ENCODE assay signal across 8 cellular contexts in the genomic region with DNA sequence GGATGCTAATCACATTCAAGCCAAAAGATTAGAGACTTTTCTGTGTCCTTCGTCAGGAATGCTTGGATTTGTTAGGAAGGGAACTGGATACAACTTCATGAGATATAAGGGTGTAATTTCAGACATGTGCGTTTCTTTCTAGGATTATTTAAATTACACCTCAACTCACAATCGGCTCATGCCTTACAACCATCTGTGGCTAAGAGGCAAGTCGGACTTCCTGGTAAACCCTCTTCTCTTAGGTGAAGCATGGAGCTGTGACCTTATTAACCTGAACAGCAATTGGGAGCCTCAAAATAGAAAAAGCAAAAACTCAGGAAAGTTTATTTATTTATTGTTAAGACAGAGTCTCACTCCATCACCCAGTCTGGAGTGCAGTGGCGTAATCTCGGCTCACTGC.
DNase-seq lines count a peak whose midpoint lies in the region; ATAC-seq, FAIRE-seq and TF ChIP-seq lines count a peak whose summit lies in the region.

No MANE protein-coding gene starts in this region.

- H3K4me3 ChIP-seq in A549 (peak overlapping the region; percentile 47), HFF-Myc (replicated peaks; ENCODE audit: low read depth, low read length) (peak overlapping the region; percentile 47)

- DNase-seq in A549 (ENCODE audit: low read depth in 1 of 2, low spot score in 1 of 2): no peak
- no peak for DNase-seq in HFF-Myc (ENCODE audit: extremely low read depth, low read depth)
- no peak for DNase-seq in mesothelial cell of epicardium (ENCODE audit: low spot score in 2 of 2, unreplicated experiment in 2 of 2)
- no peak for DNase-seq in SKM-1 (lab: John Stamatoyannopoulos, UW; ENCODE audit: unreplicated experiment)
- no peak for DNase-seq in dermis blood vessel endothelial cell
- no peak for DNase-seq in DMS153 treated with DMSO at 0.1 percent for 48 hours (lab: John Stamatoyannopoulos, UW; ENCODE audit: unreplicated experiment)
- no peak for DNase-seq in stimulated activated naive CD4-positive, alpha-beta T cell treated with Interleukin-2 at 50 U/mL for 16 hours (lab: John Stamatoyannopoulos, UW)

- H3K9me3 Mint-ChIP-seq in brain (no peaks in the 10 kb centered on the region), mesothelial cell of epicardium (no peaks in the 10 kb centered on the region)

- H3K27me3 Mint-ChIP-seq in brain (peaks cover 16% of the 10 kb centered on the region), mesothelial cell of epicardium (ENCODE audit: low read depth) (peaks cover 21% of the 10 kb centered on the region)

- no peaks in the 10 kb centered on the region for H3K9me3 ChIP-seq in A549

- 69% methylated on average over 6 of the region's 6 CpGs for WGBS in A549 (ENCODE audit: missing lambda C conversion rate)

- POLR2A ChIA-PET in A549 (lab: Yijun Ruan, JAX): no interaction called here

- peak overlapping the region in 1 of 2 experiments; percentile 83; a peak in 3 of 6 replicates for H3K27ac ChIP-seq in A549

- H3K4me3 Mint-ChIP-seq in brain: peak overlapping the region in 4 of 5 experiments; percentile 86 to 89 (median 88)
- peak overlapping the region; percentile 77 for H3K4me3 Mint-ChIP-seq in mesothelial cell of epicardium

- CTCF ChIA-PET in A549 (lab: Yijun Ruan, JAX): interaction anchor here (0.6 to 9.8 kb wide), 30 partner anchors 8 to 184 kb away, joined by 3 to 238 read pairs (median 6); partner anchors contain the start of gene HK2

- TF ChIP-seq CTCF in A549 (IDR thresholded peaks at IDR 0.05) (no peak), HFF-Myc (IDR thresholded peaks at IDR 0.05; ENCODE audit: low read depth, low read length, missing control alignments) (no peak), brain (conservative IDR thresholded peaks at IDR 0.05) (no peak), mesothelial cell of epicardium (IDR thresholded peaks at IDR 0.05; ENCODE audit: unreplicated experiment) (no peak)

- ATAC-seq in A549: no peak

- H3K36me3 Mint-ChIP-seq in brain (no peaks in the 10 kb centered on the region), mesothelial cell of epicardium (no peaks in the 10 kb centered on the region)

- no peaks in the 10 kb centered on the region for H3K4me1 ChIP-seq in A549

- TF ChIP-seq POLR2A in A549 (IDR thresholded peaks at IDR 0.05; ENCODE audit: low read length): no peak

- H3K4me1 Mint-ChIP-seq in brain (peaks cover 10% of the 10 kb centered on the region), mesothelial cell of epicardium (peaks cover 3% of the 10 kb centered on the region)

- TF ChIP-seq RAD21 in A549 (conservative IDR thresholded peaks at IDR 0.05 in 1 of 2, IDR thresholded peaks at IDR 0.05 in 1 of 2): no peak

- H3K4me2 ChIP-seq in A549: peak overlapping the region; percentile 86

- H3K27ac Mint-ChIP-seq in brain: peak overlapping the region in 4 of 5 experiments; percentile 31 to 78 (median 46)
- H3K27ac Mint-ChIP-seq in mesothelial cell of epicardium: no peak overlapping the region

- no peak for TF ChIP-seq EP300 in A549 (IDR thresholded peaks at IDR 0.05)

- FAIRE-seq in A549 (lab: Jason Lieb, UNC): no peak

TF ChIP-seq in A549, 52 proteins besides CTCF, POLR2A, EP300 and RAD21:
- TF ChIP-seq CEBPB (IDR thresholded peaks at IDR 0.05) (no peak), MAFK (IDR thresholded peaks at IDR 0.05; ENCODE audit: partially characterized antibody) (no peak)
TF ChIP-seq in A549: peak in this region for 0.
